ENCODE assay signal across 22 cellular contexts in the genomic region with DNA sequence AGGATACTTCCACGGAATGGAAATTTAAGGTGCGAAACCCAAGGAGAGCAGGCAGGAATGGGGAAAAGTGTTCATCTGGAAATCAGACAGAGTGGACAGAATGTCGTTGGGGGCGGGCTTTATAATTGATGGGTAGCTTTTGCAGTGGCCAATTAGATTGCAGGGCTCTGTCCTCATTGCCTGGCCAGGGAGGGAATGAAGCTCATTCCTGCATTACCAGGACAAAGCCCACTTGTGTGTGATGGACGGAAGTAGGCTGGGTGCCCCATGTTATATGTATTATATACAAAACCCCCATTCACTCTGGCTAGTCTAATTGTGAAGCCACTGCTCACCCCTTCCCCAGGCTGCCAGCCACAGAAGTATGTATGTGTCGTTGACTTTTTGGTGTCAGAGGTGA. TPM values are rescaled to one million over a fixed set of nuclear protein-coding genes. Genes with fewer than 3 reads are reported as not detected.
A peak's percentile ranks its signal among the peaks of the same experiment; 100 is the strongest.
DNase-seq lines count a peak whose midpoint lies in the region; ATAC-seq and TF ChIP-seq lines count a peak whose summit lies in the region.
"Had no signal": no experiment of that assay in that cellular context is flagged by ENCODE, and none has a peak within 500 bp of the region (broad histone marks: within the 10 kb centered on the region; RNA-seq: fewer than 3 reads in every experiment).

No MANE protein-coding gene starts in this region.

- H3K27me3 Mint-ChIP-seq in neural progenitor cell (ENCODE audit: insufficient read depth, low read depth): no peaks in the 10 kb centered on the region

- H3K9me3 ChIP-seq in cardiac muscle cell (ENCODE audit: low read depth) (no peaks in the 10 kb centered on the region), heart right ventricle (no peaks in the 10 kb centered on the region), neural progenitor cell (ENCODE audit: low read depth) (no peaks in the 10 kb centered on the region)
- H3K9me3 ChIP-seq: adrenal gland, BLaER1, left lung, SK-N-SH, spleen, thoracic aorta had no signal

- H3K36me3 Mint-ChIP-seq in neural progenitor cell: peaks cover 26% of the 10 kb centered on the region

- in situ Hi-C loops in GM13976 (cut with MboI; ENCODE audit: low sequenced_read_pairs, unreplicated experiment): no loop called here

- H3K4me3 Mint-ChIP-seq in neural progenitor cell: no peak overlapping the region

- POLR2A ChIA-PET in RWPE1 (lab: Yijun Ruan, JAX; ENCODE audit: low non-redundant PET): no interaction called here

- H2AFZ ChIP-seq in neural progenitor cell (replicated peaks): no peak overlapping the region
- H2AFZ ChIP-seq: PC-9 had no signal

- no peak for TF ChIP-seq CTCF in cardiac muscle cell (IDR thresholded peaks at IDR 0.05; ENCODE audit: low read depth, low read length)
- no peak for TF ChIP-seq CTCF in heart right ventricle (IDR thresholded peaks at IDR 0.05)
- no peak for TF ChIP-seq CTCF in neural progenitor cell (IDR thresholded peaks at IDR 0.05)
- TF ChIP-seq CTCF in GM13976 (IDR thresholded peaks at IDR 0.05; ENCODE audit: borderline replicate concordance, control extremely low read depth, extremely low read depth, insufficient read depth, missing control alignments): no peak
- no peak for TF ChIP-seq CTCF in RWPE1 (conservative IDR thresholded peaks at IDR 0.05; ENCODE audit: low read depth)

- no peaks in the 10 kb centered on the region for H3K9me3 Mint-ChIP-seq in neural progenitor cell

- ATAC-seq in heart right ventricle: no peak
- ATAC-seq: HCT116 had no signal

- H3K27ac ChIP-seq in cardiac muscle cell (peak overlapping the region; percentile 92), heart right ventricle (no peak overlapping the region), neural progenitor cell (peak overlapping the region; percentile 13), RWPE1 (no peak overlapping the region)
- H3K27ac ChIP-seq: adrenal gland, BLaER1, left lung, PC-9, spleen, thoracic aorta had no signal

- H3K36me3 ChIP-seq in cardiac muscle cell (peaks cover 3% of the 10 kb centered on the region), heart right ventricle (peaks cover 0 to 60% (median 0%) of the 10 kb centered on the region in 9 donors), neural progenitor cell (no peaks in the 10 kb centered on the region)

- 81 to 83% methylated on average over 6 of the region's 6 CpGs for WGBS in heart right ventricle, 2 donors

- no peak for DNase-seq in cardiac muscle cell (ENCODE audit: low read depth in 1 of 2, low spot score in 1 of 2)
- DNase-seq in heart right ventricle: no peak
- DNase-seq in hippocampal formation (lab: John Stamatoyannopoulos, UW): peak; percentile 67 to 79
- peak; percentile 18 for DNase-seq in neural progenitor cell (ENCODE audit: low spot score)
- no peak for DNase-seq in GM13976 (ENCODE audit: low spot score)
- no peak for DNase-seq in NCI-H345 (lab: John Stamatoyannopoulos, UW)
- DNase-seq in RWPE1 (ENCODE audit: low spot score): no peak
- no peak for DNase-seq in activated T-cell treated with anti-CD3 and anti-CD28 coated beads, Interleukin-2, amount 50 U/mL, for 48 hours
- DNase-seq: activated CD4-positive, alpha-beta T cell treated with anti-CD3 and anti-CD28 coated beads for 1 hour; activated effector memory CD4-positive, alpha-beta T cell treated with anti-CD3 and anti-CD28 coated beads, Interleukin-2, amount 50 U/mL, for 16 hours; adrenal gland; Kasumi-1; left lung; NCI-H1105; NCI-H2171; NCI-H774; PC-9; SK-N-SH; spleen had no signal

- H3K4me3 ChIP-seq in cardiac muscle cell (no peak overlapping the region), heart right ventricle (no peak overlapping the region), neural progenitor cell (no peak overlapping the region)
- H3K4me3 ChIP-seq: adrenal gland, BLaER1, left lung, PC-9, spleen, thoracic aorta had no signal

- H3K4me2 ChIP-seq in neural progenitor cell: peak overlapping the region; percentile 38
- H3K4me2 ChIP-seq: BLaER1, PC-9, SK-N-SH had no signal

- H3K27me3 ChIP-seq in cardiac muscle cell (no peaks in the 10 kb centered on the region), heart right ventricle (no peaks in the 10 kb centered on the region), neural progenitor cell (no peaks in the 10 kb centered on the region)
- H3K27me3 ChIP-seq: adrenal gland, BLaER1, left lung, spleen had no signal

- H4K20me1 ChIP-seq in neural progenitor cell (ENCODE audit: low read depth): peaks cover 98% of the 10 kb centered on the region

- H3F3A ChIP-seq in neural progenitor cell (ENCODE audit: low read depth): peaks cover 19% of the 10 kb centered on the region

- intact Hi-C loops in heart right ventricle (cut with DNase I): no loop called here

- peaks cover 91% of the 10 kb centered on the region for H3K79me2 ChIP-seq in neural progenitor cell (ENCODE audit: low read depth)

- CTCF ChIA-PET in RWPE1 (lab: Yijun Ruan, JAX): no interaction called here

- H3K4me1 Mint-ChIP-seq in neural progenitor cell: peaks cover 26% of the 10 kb centered on the region

- no peak overlapping the region for H3K9ac ChIP-seq in neural progenitor cell
- H3K9ac ChIP-seq: BLaER1, SK-N-SH had no signal

- H3K4me1 ChIP-seq in cardiac muscle cell (ENCODE audit: low read depth): peaks cover 95% of the 10 kb centered on the region
- peaks cover 5 to 92% (median 53%) of the 10 kb centered on the region in 9 donors for H3K4me1 ChIP-seq in heart right ventricle
- peaks cover 23% of the 10 kb centered on the region for H3K4me1 ChIP-seq in neural progenitor cell

- no peak overlapping the region for H3K27ac Mint-ChIP-seq in neural progenitor cell

RNA-seq across cellular contexts. Expression of gene ZNF664, which starts 23.6 kb away (rescaled TPM):
- 78.9 and 115 TPM in 2 replicates for total RNA-seq in cardiac muscle cell
- 40.5 and 43.4 TPM in 2 replicates for polyA plus RNA-seq in cardiac muscle cell
- total RNA-seq in heart right ventricle: 10 to 100 TPM; 73.1 to 94.6 (median 77.0) TPM
- polyA plus RNA-seq in heart right ventricle: 10 to 100 TPM; 36.9 to 39.8 TPM
- total RNA-seq in neural progenitor cell (ENCODE audit: low replicate concordance): 133 and 172 TPM in 2 replicates

RNA-seq across cellular contexts. Expression of gene CCDC92, which starts 23.9 kb away (rescaled TPM):
- total RNA-seq in cardiac muscle cell (39.0 and 49.3 TPM in 2 replicates), heart right ventricle (10 to 100 TPM; 38.5 to 77.1 (median 56.4) TPM), neural progenitor cell (ENCODE audit: low replicate concordance) (4.8 and 10.5 TPM in 2 replicates)
- polyA plus RNA-seq in cardiac muscle cell (67.0 and 88.7 TPM in 2 replicates), heart right ventricle (10 to 100 TPM; 58.7 to 76.2 TPM)

Comparison
In these comparisons a context has a peak if more than half of its experiments do, and no peak if none do; other contexts are left out.
1. H3K27ac ChIP-seq: peak in cardiac muscle cell (single experiment) and neural progenitor cell (single experiment); none in heart right ventricle (0 of 10) and RWPE1 (single experiment).
2. DNase-seq: peak in hippocampal formation (2 of 2) and neural progenitor cell (single experiment); none in cardiac muscle cell (0 of 2), heart right ventricle (0 of 2), GM13976 (single experiment), NCI-H345 (single experiment), RWPE1 (single experiment) and activated T-cell treated with anti-CD3 and anti-CD28 coated beads, Interleukin-2, amount 50 U/mL, for 48 hours (0 of 2).